8 cellular contexts compared by ENCODE assay signal in genomic region chr2:152336854-152337510, GRCh38. TPM values are rescaled to one million over a fixed set of nuclear protein-coding genes. Genes with fewer than 3 reads are reported as not detected.
A peak's percentile ranks its signal among the peaks of the same experiment; 100 is the strongest.
DNase-seq lines count a peak whose midpoint lies in the region; ATAC-seq and TF ChIP-seq lines count a peak whose summit lies in the region.

No MANE protein-coding gene starts in this region.

- TF ChIP-seq CTCF in neural progenitor cell (IDR thresholded peaks at IDR 0.05) = no peak

- peak overlapping the region; percentile 84 for H3K4me3 Mint-ChIP-seq in activated CD4-positive, alpha-beta T cell treated with anti-CD3 and anti-CD28 coated beads, Interleukin-2, amount 10 ng/mL, durations not matched to agents 24 days and 14 days
- H3K4me3 Mint-ChIP-seq in neural progenitor cell = peak overlapping the region; percentile 99

- peaks cover 41% of the 10 kb centered on the region for H3K27me3 Mint-ChIP-seq in activated CD4-positive, alpha-beta T cell treated with anti-CD3 and anti-CD28 coated beads, Interleukin-2, amount 10 ng/mL, durations not matched to agents 24 days and 14 days
- H3K27me3 Mint-ChIP-seq in neural progenitor cell (ENCODE audit: insufficient read depth, low read depth) = peaks cover 5% of the 10 kb centered on the region

- peak overlapping the region; percentile 2 for H3K27ac ChIP-seq in neural progenitor cell

- H3K9me3 ChIP-seq in neural progenitor cell (ENCODE audit: low read depth) = no peaks in the 10 kb centered on the region

- peaks cover 10% of the 10 kb centered on the region for H3K27me3 ChIP-seq in neural progenitor cell

- H4K20me1 ChIP-seq in neural progenitor cell (ENCODE audit: low read depth) = peaks cover 60% of the 10 kb centered on the region

- peak overlapping the region; percentile 92 for H3K4me3 ChIP-seq in neural progenitor cell

- H3K36me3 ChIP-seq in neural progenitor cell = no peaks in the 10 kb centered on the region

- intact Hi-C loops in activated CD4-positive, alpha-beta T cell treated with anti-CD3 and anti-CD28 coated beads, Interleukin-2, amount 10 ng/mL, durations not matched to agents 24 days and 14 days (cut with micrococcal nuclease) = no loop called here

- peaks cover 14% of the 10 kb centered on the region for H3F3A ChIP-seq in neural progenitor cell (ENCODE audit: low read depth)

- H2AFZ ChIP-seq in neural progenitor cell (replicated peaks) = peak overlapping the region; percentile 98

- peak; percentile 15 for ATAC-seq in SK-N-SH treated with all-trans-retinoic acid at 6 μM for 48 hours
- ATAC-seq in GM19455 (IDR thresholded peaks at IDR 0.05; ENCODE audit: unreplicated experiment) = no peak
- ATAC-seq in GM18873 (IDR thresholded peaks at IDR 0.05; ENCODE audit: low FRiP score, unreplicated experiment) = no peak

- H3K79me2 ChIP-seq in neural progenitor cell (ENCODE audit: low read depth) = peaks cover 67% of the 10 kb centered on the region

- peak overlapping the region; percentile 72 for H3K27ac Mint-ChIP-seq in activated CD4-positive, alpha-beta T cell treated with anti-CD3 and anti-CD28 coated beads, Interleukin-2, amount 10 ng/mL, durations not matched to agents 24 days and 14 days
- peak overlapping the region; percentile 85 for H3K27ac Mint-ChIP-seq in neural progenitor cell

- H3K4me1 ChIP-seq in neural progenitor cell = peaks cover 16% of the 10 kb centered on the region

- H3K9me3 Mint-ChIP-seq in activated CD4-positive, alpha-beta T cell treated with anti-CD3 and anti-CD28 coated beads, Interleukin-2, amount 10 ng/mL, durations not matched to agents 24 days and 14 days = no peaks in the 10 kb centered on the region
- no peaks in the 10 kb centered on the region for H3K9me3 Mint-ChIP-seq in neural progenitor cell

- no peak overlapping the region for H3K9ac ChIP-seq in neural progenitor cell

- no peak for DNase-seq in activated CD4-positive, alpha-beta T cell treated with anti-CD3 and anti-CD28 coated beads, Interleukin-2, amount 10 ng/mL, durations not matched to agents 24 days and 14 days
- no peak for DNase-seq in activated CD4-positive, alpha-beta T cell treated with anti-CD3 and anti-CD28 coated beads for 48 hours
- peak; percentile 84 for DNase-seq in fibroblast of gingiva (ENCODE audit: low read depth)
- DNase-seq in neural progenitor cell (ENCODE audit: low spot score) = peak; percentile 56
- DNase-seq in activated CD4-positive, alpha-beta T cell treated with anti-CD3 and anti-CD28 coated beads for 4 hours = no peak

- H3K36me3 Mint-ChIP-seq in activated CD4-positive, alpha-beta T cell treated with anti-CD3 and anti-CD28 coated beads, Interleukin-2, amount 10 ng/mL, durations not matched to agents 24 days and 14 days (ENCODE audit: low read depth) = no peaks in the 10 kb centered on the region
- no peaks in the 10 kb centered on the region for H3K36me3 Mint-ChIP-seq in neural progenitor cell

- peaks cover 11% of the 10 kb centered on the region for H3K4me1 Mint-ChIP-seq in activated CD4-positive, alpha-beta T cell treated with anti-CD3 and anti-CD28 coated beads, Interleukin-2, amount 10 ng/mL, durations not matched to agents 24 days and 14 days
- peaks cover 33% of the 10 kb centered on the region for H3K4me1 Mint-ChIP-seq in neural progenitor cell

- peak overlapping the region; percentile 91 for H3K4me2 ChIP-seq in neural progenitor cell

TF ChIP-seq in SK-N-SH treated with all-trans-retinoic acid at 6 μM for 48 hours, 23 proteins besides CTCF, POLR2A, EP300 and RAD21:
- TF ChIP-seq ZFP3 (CRISPR knock-in tag; IDR thresholded peaks at IDR 0.05) = no peak
- TF ChIP-seq CSDC2 (CRISPR knock-in tag; IDR thresholded peaks at IDR 0.05) = no peak
- TF ChIP-seq CSRNP3 (CRISPR knock-in tag; IDR thresholded peaks at IDR 0.05) = no peak
- peak; percentile 79 for TF ChIP-seq TCF4 (CRISPR knock-in tag; IDR thresholded peaks at IDR 0.05; ENCODE audit: borderline replicate concordance)
- TF ChIP-seq OSR1 (CRISPR knock-in tag; IDR thresholded peaks at IDR 0.05) = no peak
- no peak for TF ChIP-seq ZNF8 (CRISPR knock-in tag; IDR thresholded peaks at IDR 0.05)
- TF ChIP-seq TOX (CRISPR knock-in tag; IDR thresholded peaks at IDR 0.05; ENCODE audit: borderline replicate concordance) = no peak
- no peak for TF ChIP-seq ZC3H10 (CRISPR knock-in tag; IDR thresholded peaks at IDR 0.05)
- 0 out of 2 replicates have a peak, but pooled peaks have one; percentile 14 for TF ChIP-seq ISL1 (CRISPR knock-in tag; IDR thresholded peaks at IDR 0.05)
- TF ChIP-seq ZFP30 (CRISPR knock-in tag; IDR thresholded peaks at IDR 0.05) = no peak
- 0 out of 2 replicates have a peak, but pooled peaks have one; percentile 25 for TF ChIP-seq SNAI2 (CRISPR knock-in tag; IDR thresholded peaks at IDR 0.05)
- TF ChIP-seq ARNTL (CRISPR knock-in tag; IDR thresholded peaks at IDR 0.05; ENCODE audit: borderline replicate concordance, low read depth) = no peak

RNA-seq across cellular contexts. Expression of gene FMNL2, which starts 2.0 kb away (rescaled TPM):
- 13.5 and 14.9 TPM in 2 replicates for total RNA-seq in activated CD4-positive, alpha-beta T cell treated with anti-CD3 and anti-CD28 coated beads, Interleukin-2, amount 10 ng/mL, durations not matched to agents 24 days and 14 days
- total RNA-seq in neural progenitor cell (ENCODE audit: low replicate concordance) = 64.8 and 99.7 TPM in 2 replicates

Comparison
In these comparisons a context has a peak if more than half of its experiments do, and no peak if none do; other contexts are left out.
1. DNase-seq: peak in fibroblast of gingiva (single experiment) and neural progenitor cell (single experiment); none in activated CD4-positive, alpha-beta T cell treated with anti-CD3 and anti-CD28 coated beads, Interleukin-2, amount 10 ng/mL, durations not matched to agents 24 days and 14 days (single experiment), activated CD4-positive, alpha-beta T cell treated with anti-CD3 and anti-CD28 coated beads for 48 hours (single experiment) and activated CD4-positive, alpha-beta T cell treated with anti-CD3 and anti-CD28 coated beads for 4 hours (0 of 2).